In genomic region chr3:197270558-197271317, GRCh38 we compare ENCODE assay signal across 1 cellular context.
A peak's percentile ranks its signal among the peaks of the same experiment; 100 is the strongest.
TF ChIP-seq lines count a peak whose summit lies in the region.

No MANE protein-coding gene starts in this region.

TF ChIP-seq in HepG2, 621 proteins besides CTCF, POLR2A, EP300 and RAD21 (continued from another document):
- peak; percentile 79 for TF ChIP-seq ARID5B (CRISPR knock-in tag; IDR thresholded peaks at IDR 0.05)
- peak; percentile 99 for TF ChIP-seq CEBPG (CRISPR knock-in tag; IDR thresholded peaks at IDR 0.05)
- no peak for TF ChIP-seq ZNF234 (CRISPR knock-in tag; conservative IDR thresholded peaks at IDR 0.05)
- TF ChIP-seq ATF4 (CRISPR knock-in tag; IDR thresholded peaks at IDR 0.05): peak in 1 of 2 experiments; percentile 96; a peak in 2 of 4 replicates
